In genomic region chr18:48136544-48137353, GRCh38 we compare ENCODE assay signal across 8 cellular contexts.
DNase-seq lines count a peak whose midpoint lies in the region; ATAC-seq and TF ChIP-seq lines count a peak whose summit lies in the region.

No MANE protein-coding gene starts in this region.

- H3K4me1 ChIP-seq in BLaER1 treated with 17β-estradiol and CSF1 and Interleukin-3, amounts not matched to agents 10 nM and 100 nM, result peaks cover 20 to 25% (median 23%) of the 10 kb centered on the region in 10 experiments

- H3K36me3 Mint-ChIP-seq in nephron (ENCODE audit: low read depth), result no peaks in the 10 kb centered on the region

- peak; percentile 44 for DNase-seq in NCI-H2029 treated with DMSO at 0.1 percent for 48 hours (lab: John Stamatoyannopoulos, UW)
- no peak for DNase-seq in epithelial cell of proximal tubule (ENCODE audit: low read depth)
- DNase-seq in DMS114 treated with DMSO at 0.1 percent for 48 hours (lab: John Stamatoyannopoulos, UW; ENCODE audit: unreplicated experiment), result no peak
- DNase-seq in DMS153 treated with DMSO at 0.1 percent for 48 hours (lab: John Stamatoyannopoulos, UW; ENCODE audit: unreplicated experiment), result no peak

- no peaks in the 10 kb centered on the region for H3K36me3 ChIP-seq in BLaER1 treated with 17β-estradiol and CSF1 and Interleukin-3, amounts not matched to agents 10 nM and 100 nM

- peaks cover 78% of the 10 kb centered on the region for H3K4me1 Mint-ChIP-seq in nephron

- ATAC-seq in HG03097 (IDR thresholded peaks at IDR 0.05; ENCODE audit: low FRiP score, unreplicated experiment), result no peak
- ATAC-seq in GM21515 (IDR thresholded peaks at IDR 0.05; ENCODE audit: unreplicated experiment), result no peak

- no peaks in the 10 kb centered on the region for H3K9me3 ChIP-seq in BLaER1 treated with 17β-estradiol and CSF1 and Interleukin-3, amounts not matched to agents 10 nM and 100 nM (replicated peaks in 1 of 11)

- no peak for TF ChIP-seq CTCF in epithelial cell of proximal tubule (conservative IDR thresholded peaks at IDR 0.05; ENCODE audit: low read depth, low read length)
- TF ChIP-seq CTCF in nephron (IDR thresholded peaks at IDR 0.05; ENCODE audit: unreplicated experiment in 3 of 3), result no peak

- peak overlapping the region; percentile 50 to 71 (median 63) for H3K4me3 ChIP-seq in BLaER1 treated with 17β-estradiol and CSF1 and Interleukin-3, amounts not matched to agents 10 nM and 100 nM
- peak overlapping the region; percentile 51 for H3K4me3 ChIP-seq in epithelial cell of proximal tubule (ENCODE audit: low read depth, low read length)

- peak overlapping the region in 10 of 11 experiments; percentile 17 to 67 (median 52); a peak in 18 of 22 replicates for H3K9ac ChIP-seq in BLaER1 treated with 17β-estradiol and CSF1 and Interleukin-3, amounts not matched to agents 10 nM and 100 nM

- peaks cover 0 to 48% (median 11%) of the 10 kb centered on the region in 11 experiments; a peak in 12 of 22 replicates for H4K20me1 ChIP-seq in BLaER1 treated with 17β-estradiol and CSF1 and Interleukin-3, amounts not matched to agents 10 nM and 100 nM

- H3K4me2 ChIP-seq in BLaER1 treated with 17β-estradiol and CSF1 and Interleukin-3, amounts not matched to agents 10 nM and 100 nM, result peak overlapping the region; percentile 91 to 99 (median 93)

- H3K4me3 Mint-ChIP-seq in nephron, result peak overlapping the region; percentile 85 to 92 (median 89)

- peaks cover 55 to 80% (median 70%) of the 10 kb centered on the region in 11 experiments for H3K27me3 ChIP-seq in BLaER1 treated with 17β-estradiol and CSF1 and Interleukin-3, amounts not matched to agents 10 nM and 100 nM

- H3K27me3 Mint-ChIP-seq in nephron (ENCODE audit: low read depth), result peaks cover 35% of the 10 kb centered on the region

- no peaks in the 10 kb centered on the region for H3K9me3 Mint-ChIP-seq in nephron

- H3K27ac Mint-ChIP-seq in nephron, result peak overlapping the region; percentile 92 to 98 (median 93)

- no peak overlapping the region for H3K27ac ChIP-seq in BLaER1 treated with 17β-estradiol and CSF1 and Interleukin-3, amounts not matched to agents 10 nM and 100 nM
